Comparison of ENCODE assay signal across 8 cellular contexts in genomic region chr18:12420831-12421421, GRCh38. TPM values are rescaled to one million over a fixed set of nuclear protein-coding genes. Genes with fewer than 3 reads are reported as not detected.
DNase-seq lines count a peak whose midpoint lies in the region; ATAC-seq and TF ChIP-seq lines count a peak whose summit lies in the region.

No MANE protein-coding gene starts in this region.

- peaks cover 3% of the 10 kb centered on the region for H3K9me3 ChIP-seq in trophoblast cell (ENCODE audit: insufficient read depth, low read depth, low read length)

- no peak overlapping the region for H2BK120ac ChIP-seq in trophoblast cell (ENCODE audit: insufficient read depth, low read length, poor library complexity)

- H3K79me2 ChIP-seq in trophoblast cell (ENCODE audit: control insufficient read depth, insufficient read depth, low read length, poor library complexity): no peaks in the 10 kb centered on the region

- H3K9ac ChIP-seq in trophoblast cell (ENCODE audit: low read length): no peak overlapping the region

- no peak overlapping the region for H2AFZ ChIP-seq in trophoblast cell (ENCODE audit: insufficient read depth, low read length, poor library complexity)

- no peak for DNase-seq in activated CD4-positive, alpha-beta T cell treated with anti-CD3 and anti-CD28 coated beads, Interleukin-2, amount 10 ng/mL, durations not matched to agents 24 days and 14 days
- DNase-seq in activated CD4-positive, alpha-beta T cell treated with anti-CD3 and anti-CD28 coated beads for 1 hour: no peak
- DNase-seq in NCI-H524 (lab: John Stamatoyannopoulos, UW) (peak; percentile 86 to 89), dorsolateral prefrontal cortex (peak in 7 of 10 donors; percentile 26 to 85 (median 45)), trophoblast cell (peak; percentile 48 to 63), mesenteric fat pad (ENCODE audit: low spot score) (no peak), posterior vena cava (ENCODE audit: low spot score) (no peak)

- H3K4ac ChIP-seq in trophoblast cell (ENCODE audit: low read depth, low read length): no peak overlapping the region

- peak overlapping the region; percentile 72 for H3K4me3 Mint-ChIP-seq in activated CD4-positive, alpha-beta T cell treated with anti-CD3 and anti-CD28 coated beads, Interleukin-2, amount 10 ng/mL, durations not matched to agents 24 days and 14 days

- H3K4me1 Mint-ChIP-seq in activated CD4-positive, alpha-beta T cell treated with anti-CD3 and anti-CD28 coated beads, Interleukin-2, amount 10 ng/mL, durations not matched to agents 24 days and 14 days: peaks cover 9% of the 10 kb centered on the region

- no peak overlapping the region for H2BK5ac ChIP-seq in trophoblast cell (ENCODE audit: low read depth, low read length, poor library complexity)

- H4K91ac ChIP-seq in trophoblast cell (ENCODE audit: low read depth, low read length): no peak overlapping the region

- H3K4me3 ChIP-seq in dorsolateral prefrontal cortex (peak overlapping the region; percentile 17 to 89 (median 73)), trophoblast cell (ENCODE audit: low read depth, low read length) (no peak overlapping the region)

- no peak overlapping the region for H4K8ac ChIP-seq in trophoblast cell (ENCODE audit: low read depth, low read length)

- no CpG with 5 or more reads among the region's 25 CpGs for WGBS in trophoblast cell (ENCODE audit: extremely low coverage, insufficient coverage, insufficient read length)

- H3K79me1 ChIP-seq in trophoblast cell (ENCODE audit: low read length): no peaks in the 10 kb centered on the region

- intact Hi-C loops in activated CD4-positive, alpha-beta T cell treated with anti-CD3 and anti-CD28 coated beads, Interleukin-2, amount 10 ng/mL, durations not matched to agents 24 days and 14 days (cut with micrococcal nuclease): loop anchor here (1.0 kb wide), 2 partner anchors 14 to 236 kb away; partner anchors contain the start of gene PRELID3A
- intact Hi-C loops in dorsolateral prefrontal cortex (cut with DNase I) (no loop called here), posterior vena cava (cut with DNase I) (no loop called here)

- no peak overlapping the region for H3K18ac ChIP-seq in trophoblast cell (ENCODE audit: low read length)

- H3K27me3 Mint-ChIP-seq in activated CD4-positive, alpha-beta T cell treated with anti-CD3 and anti-CD28 coated beads, Interleukin-2, amount 10 ng/mL, durations not matched to agents 24 days and 14 days: no peaks in the 10 kb centered on the region

- peak overlapping the region; percentile 26 for H4K12ac ChIP-seq in trophoblast cell (ENCODE audit: low read depth, low read length)

- H3K14ac ChIP-seq in trophoblast cell (ENCODE audit: low read length): no peak overlapping the region

- no peaks in the 10 kb centered on the region for H3K36me3 ChIP-seq in trophoblast cell (ENCODE audit: control insufficient read depth in 1 of 2, insufficient read depth in 2 of 2, low read length in 2 of 2)

- H3K27ac Mint-ChIP-seq in activated CD4-positive, alpha-beta T cell treated with anti-CD3 and anti-CD28 coated beads, Interleukin-2, amount 10 ng/mL, durations not matched to agents 24 days and 14 days: peak overlapping the region; percentile 66

- H2AK5ac ChIP-seq in trophoblast cell (ENCODE audit: low read length): no peak overlapping the region

- H3K27ac ChIP-seq in dorsolateral prefrontal cortex: peak overlapping the region in 57 of 59 donors; percentile 66 to 95 (median 87)
- H3K27ac ChIP-seq in trophoblast cell (ENCODE audit: low read depth, low read length): no peak overlapping the region

- no peaks in the 10 kb centered on the region for H3K9me3 Mint-ChIP-seq in activated CD4-positive, alpha-beta T cell treated with anti-CD3 and anti-CD28 coated beads, Interleukin-2, amount 10 ng/mL, durations not matched to agents 24 days and 14 days

- no peaks in the 10 kb centered on the region for H3K36me3 Mint-ChIP-seq in activated CD4-positive, alpha-beta T cell treated with anti-CD3 and anti-CD28 coated beads, Interleukin-2, amount 10 ng/mL, durations not matched to agents 24 days and 14 days (ENCODE audit: low read depth)

- H3K4me1 ChIP-seq in trophoblast cell (ENCODE audit: control insufficient read depth in 1 of 2, insufficient read depth in 2 of 2, low read length in 2 of 2): peaks cover 0 to 3% of the 10 kb centered on the region in 2 experiments

- H3K4me2 ChIP-seq in trophoblast cell (ENCODE audit: low read length): peak overlapping the region; percentile 46

- no peak overlapping the region for H3K23ac ChIP-seq in trophoblast cell (ENCODE audit: low read length)

- no peak for ATAC-seq in GM18873 (IDR thresholded peaks at IDR 0.05; ENCODE audit: low FRiP score, unreplicated experiment)

- H2BK12ac ChIP-seq in trophoblast cell (ENCODE audit: low read length): no peak overlapping the region

- no peak for TF ChIP-seq CTCF in dorsolateral prefrontal cortex (IDR thresholded peaks at IDR 0.05 in 54 of 56, conservative IDR thresholded peaks at IDR 0.05 in 2 of 56; ENCODE audit: low read depth in 1 of 56, partially characterized antibody in 56 of 56)

- H3K27me3 ChIP-seq in dorsolateral prefrontal cortex: no peaks in the 10 kb centered on the region
- H3K27me3 ChIP-seq in trophoblast cell (ENCODE audit: insufficient read depth, low read length): no peaks in the 10 kb centered on the region

RNA-seq across cellular contexts. Expression of gene PRELID3A, which starts 13.2 kb away (rescaled TPM):
- total RNA-seq in activated CD4-positive, alpha-beta T cell treated with anti-CD3 and anti-CD28 coated beads, Interleukin-2, amount 10 ng/mL, durations not matched to agents 24 days and 14 days: 5.5 and 5.9 TPM in 2 replicates
- total RNA-seq in dorsolateral prefrontal cortex (10 to 100 TPM in 118 of 120 experiments, 1 to 10 TPM in 2; 9.9 to 30.2 (median 17.2) TPM), mesenteric fat pad (4.4 TPM), posterior vena cava (1 to 10 TPM; 3.3 to 3.7 TPM)
- 0.59 and 0.82 TPM in 2 replicates for polyA plus RNA-seq in trophoblast cell (2013)

RNA-seq across cellular contexts. Expression of gene AFG3L2, which starts 43.9 kb away (rescaled TPM):
- total RNA-seq in activated CD4-positive, alpha-beta T cell treated with anti-CD3 and anti-CD28 coated beads, Interleukin-2, amount 10 ng/mL, durations not matched to agents 24 days and 14 days: 71.8 and 74.6 TPM in 2 replicates
- 10 to 100 TPM; 31.6 to 64.9 (median 50.8) TPM for total RNA-seq in dorsolateral prefrontal cortex
- 25.2 and 26.2 TPM in 2 replicates for polyA plus RNA-seq in trophoblast cell (2013)
- 44.8 TPM for total RNA-seq in mesenteric fat pad
- 10 to 100 TPM; 26.4 to 29.4 TPM for total RNA-seq in posterior vena cava

Comparison
In these comparisons a context has a peak if more than half of its experiments do, and no peak if none do; other contexts are left out.
1. DNase-seq: peak in NCI-H524 (2 of 2), dorsolateral prefrontal cortex (7 of 10) and trophoblast cell (2 of 2); none in activated CD4-positive, alpha-beta T cell treated with anti-CD3 and anti-CD28 coated beads, Interleukin-2, amount 10 ng/mL, durations not matched to agents 24 days and 14 days (single experiment), activated CD4-positive, alpha-beta T cell treated with anti-CD3 and anti-CD28 coated beads for 1 hour (single experiment), mesenteric fat pad (single experiment) and posterior vena cava (single experiment).